In genomic region chr1:1059494-1060280, GRCh38 we compare ENCODE assay signal across 8 cellular contexts. TPM values are rescaled to one million over a fixed set of nuclear protein-coding genes. Genes with fewer than 3 reads are reported as not detected.
A peak's percentile ranks its signal among the peaks of the same experiment; 100 is the strongest.
DNase-seq lines count a peak whose midpoint lies in the region; ATAC-seq, FAIRE-seq and TF ChIP-seq lines count a peak whose summit lies in the region.

No MANE protein-coding gene starts in this region.

- H3K36me3 Mint-ChIP-seq in T-helper 2 cell treated with Interferon-gamma antibody and Interleukin-4, amounts not matched to agents 5 μg/mL and 100 μg/mL, for 36 hours (ENCODE audit: low read depth): no peaks in the 10 kb centered on the region

- intact Hi-C loops in sciatic nerve (cut with DNase I): loop anchor here (5.0 kb wide), 1 partner anchor 77 kb away; the partner anchor contains the start of gene PERM1

- no peak overlapping the region for H3K27ac Mint-ChIP-seq in T-helper 2 cell treated with Interferon-gamma antibody and Interleukin-4, amounts not matched to agents 5 μg/mL and 100 μg/mL, for 36 hours

- peak; percentile 79 for ATAC-seq in sciatic nerve

- peak overlapping the region; percentile 72 for H3K4me3 Mint-ChIP-seq in T-helper 2 cell treated with Interferon-gamma antibody and Interleukin-4, amounts not matched to agents 5 μg/mL and 100 μg/mL, for 36 hours

- FAIRE-seq in H54 (lab: Jason Lieb, UNC): no peak

- H3K4me1 Mint-ChIP-seq in T-helper 2 cell treated with Interferon-gamma antibody and Interleukin-4, amounts not matched to agents 5 μg/mL and 100 μg/mL, for 36 hours (ENCODE audit: low read depth): peaks cover 3% of the 10 kb centered on the region

- H3K9me3 Mint-ChIP-seq in T-helper 2 cell treated with Interferon-gamma antibody and Interleukin-4, amounts not matched to agents 5 μg/mL and 100 μg/mL, for 36 hours: no peaks in the 10 kb centered on the region

- DNase-seq in GM03348 (ENCODE audit: low spot score) (peak; percentile 97), H54 (ENCODE audit: insufficient read length, low spot score) (peak; percentile 77), M059J (ENCODE audit: low read depth) (peak; percentile 81), anterior cingulate cortex (lab: John Stamatoyannopoulos, UW) (peak in 52 of 58 donors; percentile 5 to 82 (median 54)), hippocampal formation (lab: John Stamatoyannopoulos, UW) (peak; percentile 10 to 73), sciatic nerve (ENCODE audit: low spot score) (peak; percentile 90), cortex of kidney (lab: John Stamatoyannopoulos, UW) (no peak)
- DNase-seq in T-helper 2 cell treated with Interferon-gamma antibody and Interleukin-4, amounts not matched to agents 5 μg/mL and 100 μg/mL, for 36 hours (ENCODE audit: low spot score): peak; percentile 87

- TF ChIP-seq POLR2A in H54 (IDR thresholded peaks at IDR 0.05; ENCODE audit: low read depth, low read length): no peak

- peaks cover 27% of the 10 kb centered on the region for H3K27me3 Mint-ChIP-seq in T-helper 2 cell treated with Interferon-gamma antibody and Interleukin-4, amounts not matched to agents 5 μg/mL and 100 μg/mL, for 36 hours (ENCODE audit: low read depth)

RNA-seq across cellular contexts. Expression of gene RNF223, which starts 14.4 kb away (rescaled TPM):
- not detected in 2 replicates for total RNA-seq in M059J (2014; rRNA removed; shearing (Covaris generic))
- total RNA-seq in sciatic nerve: not detected

RNA-seq across cellular contexts. Expression of gene AGRN, which starts 39.8 kb away (rescaled TPM):
- total RNA-seq in M059J (2014; rRNA removed; shearing (Covaris generic)): 117 and 282 TPM in 2 replicates
- 22.0 TPM for total RNA-seq in sciatic nerve

RNA-seq across cellular contexts. Expression of gene ISG15, which starts 46.4 kb away (rescaled TPM):
- 2,871 and 3,124 TPM in 2 replicates for total RNA-seq in M059J (2014; rRNA removed; shearing (Covaris generic))
- total RNA-seq in sciatic nerve: 18.8 TPM

RNA-seq across cellular contexts. Expression of gene C1orf159, which starts 56.2 kb away (rescaled TPM):
- 17.4 and 17.5 TPM in 2 replicates for total RNA-seq in M059J (2014; rRNA removed; shearing (Covaris generic))
- 12.0 TPM for total RNA-seq in sciatic nerve

RNA-seq across cellular contexts. Expression of gene HES4, which starts 59.8 kb away (rescaled TPM):
- 44.1 and 51.8 TPM in 2 replicates for total RNA-seq in M059J (2014; rRNA removed; shearing (Covaris generic))
- 30.5 TPM for total RNA-seq in sciatic nerve

Comparison
In these comparisons a context has a peak if more than half of its experiments do, and no peak if none do; other contexts are left out.
1. RNA of gene ISG15, which starts 46.4 kb away (total RNA-seq): 2,871 to 3,124 TPM in M059J; 18.8 TPM in sciatic nerve (single experiment); every median in the first group is over 100 times any median in the second.